ENCODE assay signal across 13 cellular contexts in the genomic region with DNA sequence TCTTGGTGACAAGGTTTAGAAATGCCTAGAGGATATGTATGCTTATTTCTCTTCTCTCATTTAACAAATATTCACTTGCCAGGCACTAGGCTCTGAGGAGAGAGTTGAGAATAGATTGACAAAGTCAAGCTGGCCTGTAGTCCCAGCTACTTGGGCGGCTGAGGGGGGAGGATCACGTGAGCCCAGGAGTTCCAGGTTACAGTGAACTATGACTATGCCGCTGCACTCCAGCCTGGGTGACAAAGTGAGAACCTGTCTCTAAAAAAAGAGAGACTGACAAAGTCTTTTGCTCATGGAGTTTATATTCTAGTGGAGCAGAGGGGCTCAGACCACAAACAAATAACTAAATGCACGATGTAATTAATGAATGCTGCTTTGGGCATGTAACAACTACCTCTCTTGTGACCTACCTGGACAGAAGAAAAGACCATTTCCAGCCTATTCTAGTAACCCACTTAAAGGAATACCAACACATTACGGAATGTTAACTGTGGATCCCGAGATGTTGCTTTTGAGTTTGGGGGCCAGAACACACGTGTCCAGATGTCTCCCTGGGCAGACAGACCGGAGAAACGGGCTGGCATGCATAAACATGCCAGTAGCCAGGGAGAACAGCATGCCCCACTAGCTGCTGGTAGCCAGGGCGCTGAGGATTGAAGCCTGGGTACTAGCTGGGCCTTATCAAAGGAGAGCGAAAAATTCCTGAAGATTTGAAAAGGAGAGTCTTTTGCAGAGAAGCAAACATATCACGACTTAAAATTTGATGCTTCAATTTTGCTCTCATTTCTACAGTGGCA. TPM values are rescaled to one million over a fixed set of nuclear protein-coding genes. Genes with fewer than 3 reads are reported as not detected.
DNase-seq lines count a peak whose midpoint lies in the region; ATAC-seq and TF ChIP-seq lines count a peak whose summit lies in the region.
"Had no signal": no experiment of that assay in that cellular context is flagged by ENCODE, and none has a peak within 500 bp of the region (broad histone marks: within the 10 kb centered on the region; RNA-seq: fewer than 3 reads in every experiment).

No MANE protein-coding gene starts in this region.

- 93% methylated on average over 12 of the region's 12 CpGs for WGBS in SK-N-SH (ENCODE audit: low lambda C conversion rate)

- no peak for DNase-seq in SK-N-SH
- no peak for DNase-seq in stimulated activated naive B cell treated with anti-CD40 and anti-IgM and Interleukin-4, amounts not matched to agents 10 μg/mL and 1 μg/mL and 100 μg/mL, for 72 hours
- DNase-seq in stimulated activated naive CD8-positive, alpha-beta T cell treated with anti-CD3 and anti-CD28 coated beads, Interleukin-15, Interleukin-2, amounts not matched to agents 100 U/mL and 50 U/mL, for 24 hours = no peak
- DNase-seq: 8988T; activated CD4-positive, alpha-beta T cell treated with anti-CD3 and anti-CD28 coated beads for 48 hours; activated effector memory CD4-positive, alpha-beta T cell treated with Interleukin-2 at 50 U/mL for 16 hours; caudate nucleus had no signal

- H3K27me3 ChIP-seq in SK-N-SH (ENCODE audit: insufficient read depth) (no peaks in the 10 kb centered on the region), iPS-20b (ENCODE audit: insufficient read depth, low read length) (no peaks in the 10 kb centered on the region)

- H3K4me1 ChIP-seq in SK-N-SH (ENCODE audit: control insufficient read depth in 1 of 2, insufficient read depth in 2 of 2, low read depth in 1 of 2, low read length in 1 of 2) = peaks cover 12 to 20% of the 10 kb centered on the region in 2 experiments; a peak in 3 of 4 replicates
- H3K4me1 ChIP-seq in iPS-20b (ENCODE audit: insufficient read depth, low read length) = peaks cover 11% of the 10 kb centered on the region

- TF ChIP-seq RAD21 in SK-N-SH (IDR thresholded peaks at IDR 0.05; ENCODE audit: low read length) = no peak

- peaks cover 20 to 48% of the 10 kb centered on the region in 2 donors for H3K27me3 Mint-ChIP-seq in stimulated activated naive B cell treated with anti-CD40 and anti-IgM and Interleukin-4, amounts not matched to agents 10 μg/mL and 1 μg/mL and 100 μg/mL, for 72 hours

- no peak overlapping the region for H3K4me3 Mint-ChIP-seq in stimulated activated naive B cell treated with anti-CD40 and anti-IgM and Interleukin-4, amounts not matched to agents 10 μg/mL and 1 μg/mL and 100 μg/mL, for 72 hours

- peaks cover 10% of the 10 kb centered on the region for H4K20me1 ChIP-seq in SK-N-SH (ENCODE audit: insufficient read depth)

- H3K9ac ChIP-seq in SK-N-SH (no peak overlapping the region), iPS-20b (ENCODE audit: low read depth, low read length) (no peak overlapping the region)

- POLR2A ChIA-PET in SK-N-SH (lab: Yijun Ruan, JAX) = interaction anchor here (0.7 kb wide), 1 partner anchor 42 kb away, joined by 3 read pairs; no protein-coding TSS in a partner anchor

- H3K4me3 ChIP-seq in SK-N-SH (ENCODE audit: low read depth in 2 of 2, low read length in 1 of 2) (no peak overlapping the region), iPS-20b (ENCODE audit: low read length) (0 out of 2 replicates have a peak overlapping the region, but pooled peaks have one; percentile 3)

- H3K27ac ChIP-seq in SK-N-SH (ENCODE audit: low read depth in 2 of 2, low read length in 1 of 2) (no peak overlapping the region; a peak in 1 of 4 replicates), VCaP (0 out of 2 replicates have a peak overlapping the region, but pooled peaks have one; percentile 96), iPS-20b (ENCODE audit: low read length) (no peak overlapping the region)

- H3K4me2 ChIP-seq in SK-N-SH = peak overlapping the region; percentile 73; the same call in 1 of the 2 replicates

- H3K9me3 ChIP-seq in SK-N-SH (no peaks in the 10 kb centered on the region), iPS-20b (ENCODE audit: insufficient read depth, low read depth, low read length) (no peaks in the 10 kb centered on the region)

- no peak overlapping the region for H2AFZ ChIP-seq in SK-N-SH (ENCODE audit: low read depth)

- peak overlapping the region; percentile 56 for H3K27ac Mint-ChIP-seq in stimulated activated naive B cell treated with anti-CD40 and anti-IgM and Interleukin-4, amounts not matched to agents 10 μg/mL and 1 μg/mL and 100 μg/mL, for 72 hours

- CTCF ChIA-PET in SK-N-SH (lab: Yijun Ruan, JAX) = interaction anchor here (0.6 to 1.5 kb wide), 2 partner anchors 18 to 353 kb away, joined by 3 to 4 read pairs; no protein-coding TSS in a partner anchor

- H3K36me3 Mint-ChIP-seq in stimulated activated naive B cell treated with anti-CD40 and anti-IgM and Interleukin-4, amounts not matched to agents 10 μg/mL and 1 μg/mL and 100 μg/mL, for 72 hours = no peaks in the 10 kb centered on the region

- no peaks in the 10 kb centered on the region for H3K9me3 Mint-ChIP-seq in stimulated activated naive B cell treated with anti-CD40 and anti-IgM and Interleukin-4, amounts not matched to agents 10 μg/mL and 1 μg/mL and 100 μg/mL, for 72 hours

- H3K9me2 ChIP-seq in SK-N-SH = no peaks in the 10 kb centered on the region

- H3F3A ChIP-seq in SK-N-SH (replicated peaks; ENCODE audit: insufficient read depth) = peaks cover 23% of the 10 kb centered on the region

- TF ChIP-seq EP300 in SK-N-SH (IDR thresholded peaks at IDR 0.05; ENCODE audit: borderline replicate concordance in 1 of 2, low read depth in 1 of 2, low read length in 1 of 2) = no peak

- ATAC-seq in SK-N-SH treated with all-trans-retinoic acid at 6 μM for 48 hours (no peak), GM19035 (IDR thresholded peaks at IDR 0.05; ENCODE audit: unreplicated experiment) (no peak), GM21447 (IDR thresholded peaks at IDR 0.05; ENCODE audit: unreplicated experiment) (no peak)
- ATAC-seq in stimulated activated naive B cell treated with anti-CD40 and anti-IgM and Interleukin-4, amounts not matched to agents 10 μg/mL and 1 μg/mL and 100 μg/mL, for 72 hours (replicated peaks) = no peak
- no peak for ATAC-seq in stimulated activated naive CD8-positive, alpha-beta T cell treated with anti-CD3 and anti-CD28 coated beads, Interleukin-15, Interleukin-2, amounts not matched to agents 100 U/mL and 50 U/mL, for 24 hours

- H3K36me3 ChIP-seq in SK-N-SH (replicated peaks in 1 of 2; ENCODE audit: control insufficient read depth in 1 of 2, insufficient read depth in 2 of 2, low read length in 1 of 2) = peaks cover 0 to 10% of the 10 kb centered on the region in 2 experiments
- no peaks in the 10 kb centered on the region for H3K36me3 ChIP-seq in iPS-20b (ENCODE audit: insufficient read depth, low read depth, low read length)

- TF ChIP-seq CTCF in SK-N-SH (IDR thresholded peaks at IDR 0.05) = no peak
- TF ChIP-seq CTCF in VCaP (conservative IDR thresholded peaks at IDR 0.05) = no peak

- H3K79me2 ChIP-seq in SK-N-SH (ENCODE audit: insufficient read depth) = peaks cover 75% of the 10 kb centered on the region

- peaks cover 18 to 26% of the 10 kb centered on the region in 2 donors for H3K4me1 Mint-ChIP-seq in stimulated activated naive B cell treated with anti-CD40 and anti-IgM and Interleukin-4, amounts not matched to agents 10 μg/mL and 1 μg/mL and 100 μg/mL, for 72 hours

TF ChIP-seq in SK-N-SH, 30 proteins besides CTCF, POLR2A, EP300 and RAD21 (continues in another document):
- TF ChIP-seq SIN3A (IDR thresholded peaks at IDR 0.05; ENCODE audit: borderline replicate concordance, low read depth, low read length) (no peak), SMC3 (IDR thresholded peaks at IDR 0.05; ENCODE audit: low read depth, low read length) (no peak), MEF2A (IDR thresholded peaks at IDR 0.05; ENCODE audit: borderline replicate concordance, low read depth) (no peak), PBX3 (IDR thresholded peaks at IDR 0.05) (no peak), TAF1 (IDR thresholded peaks at IDR 0.05; ENCODE audit: borderline replicate concordance, low read depth, low read length) (no peak), RXRA (IDR thresholded peaks at IDR 0.05; ENCODE audit: borderline replicate concordance, low read depth) (no peak), EZH2phosphoT487 (IDR thresholded peaks at IDR 0.05; ENCODE audit: borderline replicate concordance, low read depth) (no peak), POLR2AphosphoS5 (IDR thresholded peaks at IDR 0.05; ENCODE audit: low read depth, low read length) (no peak), FOXJ3 (CRISPR knock-in tag; IDR thresholded peaks at IDR 0.05) (no peak)

TF ChIP-seq in SK-N-SH treated with all-trans-retinoic acid at 6 μM for 48 hours, 23 proteins besides CTCF, POLR2A, EP300 and RAD21 (continues in another document):
- TF ChIP-seq ARNTL (CRISPR knock-in tag; IDR thresholded peaks at IDR 0.05; ENCODE audit: borderline replicate concordance, low read depth) (no peak), ZNF565 (CRISPR knock-in tag; conservative IDR thresholded peaks at IDR 0.05; ENCODE audit: low read depth) (no peak), ZFP3 (CRISPR knock-in tag; IDR thresholded peaks at IDR 0.05) (no peak)
- TF ChIP-seq, protein P1, sequence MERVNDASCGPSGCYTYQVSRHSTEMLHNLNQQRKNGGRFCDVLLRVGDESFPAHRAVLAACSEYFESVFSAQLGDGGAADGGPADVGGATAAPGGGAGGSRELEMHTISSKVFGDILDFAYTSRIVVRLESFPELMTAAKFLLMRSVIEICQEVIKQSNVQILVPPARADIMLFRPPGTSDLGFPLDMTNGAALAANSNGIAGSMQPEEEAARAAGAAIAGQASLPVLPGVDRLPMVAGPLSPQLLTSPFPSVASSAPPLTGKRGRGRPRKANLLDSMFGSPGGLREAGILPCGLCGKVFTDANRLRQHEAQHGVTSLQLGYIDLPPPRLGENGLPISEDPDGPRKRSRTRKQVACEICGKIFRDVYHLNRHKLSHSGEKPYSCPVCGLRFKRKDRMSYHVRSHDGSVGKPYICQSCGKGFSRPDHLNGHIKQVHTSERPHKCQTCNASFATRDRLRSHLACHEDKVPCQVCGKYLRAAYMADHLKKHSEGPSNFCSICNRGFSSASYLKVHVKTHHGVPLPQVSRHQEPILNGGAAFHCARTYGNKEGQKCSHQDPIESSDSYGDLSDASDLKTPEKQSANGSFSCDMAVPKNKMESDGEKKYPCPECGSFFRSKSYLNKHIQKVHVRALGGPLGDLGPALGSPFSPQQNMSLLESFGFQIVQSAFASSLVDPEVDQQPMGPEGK (CRISPR knock-in tag; IDR thresholded peaks at IDR 0.05; ENCODE audit: borderline replicate concordance) = no peak

RNA-seq across cellular contexts. Expression of gene BMPR1A, which starts 2.6 kb away (rescaled TPM):
- 12.7 and 20.1 TPM in 2 replicates for polyA plus RNA-seq in SK-N-SH (2012; rRNA removed)
- polyA plus RNA-seq in SK-N-SH (2012; cell fraction: cytosol; rRNA removed) = 19.2 and 19.7 TPM in 2 replicates
- 5.9 and 13.3 TPM in 2 replicates for polyA plus RNA-seq in SK-N-SH (2012; cell fraction: nucleus; rRNA removed)
- polyA plus RNA-seq: endothelial cell of umbilical vein had no signal
